19 cellular contexts compared by ENCODE assay signal in the genomic region with DNA sequence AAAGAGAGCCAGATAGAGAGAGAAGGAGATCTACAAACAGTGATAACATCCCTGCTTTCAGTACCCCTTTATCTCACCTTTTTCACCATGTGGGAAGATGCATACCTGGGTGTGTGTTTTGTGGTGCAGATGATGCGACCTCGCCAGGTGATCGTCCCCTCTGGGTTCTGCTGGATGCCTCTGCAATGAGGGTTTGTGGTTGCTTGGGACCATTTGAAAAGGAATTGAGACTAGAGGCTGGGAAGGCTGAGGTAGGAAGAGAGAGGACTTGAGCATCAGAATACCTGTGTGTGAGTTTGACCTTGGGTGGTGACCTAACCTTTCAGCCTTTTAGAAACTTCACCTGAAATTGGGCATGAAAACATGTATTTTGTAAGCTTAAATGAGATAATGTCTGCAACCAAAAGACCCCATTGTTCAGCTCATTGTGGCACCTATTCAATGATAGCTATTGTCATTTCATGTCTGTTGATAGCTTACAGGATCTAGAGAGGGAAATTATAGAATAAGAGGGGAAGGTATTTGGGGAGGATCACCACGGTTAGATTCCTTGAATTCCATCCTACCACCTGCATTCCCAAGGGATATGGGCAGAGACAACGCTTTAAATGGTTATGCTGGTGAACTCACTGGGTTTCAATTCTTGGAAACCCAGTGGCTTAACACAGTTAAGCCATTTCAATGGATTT.
"Had no signal": no experiment of that assay in that cellular context is flagged by ENCODE, and none has a peak within 500 bp of the region (broad histone marks: within the 10 kb centered on the region; RNA-seq: fewer than 3 reads in every experiment).

No MANE protein-coding gene starts in this region.

- H3K27ac ChIP-seq: heart right ventricle, ovary, right atrium auricular region, sigmoid colon, skin epidermis, stomach, thoracic aorta, transverse colon had no signal

- H3K36me3 Mint-ChIP-seq: mesothelial cell of epicardium, natural killer cell had no signal

- H3K4me1 ChIP-seq: heart right ventricle, right atrium auricular region, sigmoid colon, stomach, transverse colon had no signal

- H3K4me3 Mint-ChIP-seq: mesothelial cell of epicardium, natural killer cell, neural crest cell had no signal

- H3K4me1 Mint-ChIP-seq: mesothelial cell of epicardium, natural killer cell, neural crest cell had no signal

- H3K36me3 ChIP-seq: heart right ventricle, ovary, right atrium auricular region, sigmoid colon, stomach, thoracic aorta, transverse colon had no signal

- H3K4me3 ChIP-seq: heart right ventricle, ovary, right atrium auricular region, sigmoid colon, skin epidermis, stomach, thoracic aorta, transverse colon had no signal

- H3K9me3 ChIP-seq: ovary, right atrium auricular region, transverse colon had no signal

- H3K9me3 Mint-ChIP-seq: mesothelial cell of epicardium had no signal

- H3K27ac Mint-ChIP-seq: mesothelial cell of epicardium, natural killer cell had no signal

- H3K27me3 ChIP-seq: ovary, right atrium auricular region had no signal

- ATAC-seq: heart right ventricle, left lobe of liver, natural killer cell had no signal

- DNase-seq: cerebellar nuclear complex; dermis blood vessel endothelial cell; effector CD4-positive, alpha-beta T cell; heart right ventricle; hypothalamus; islet precursor cell; natural killer cell; ovary; sigmoid colon; stimulated activated naive CD4-positive, alpha-beta T cell; stomach; substantia nigra; transverse colon had no signal
